In genomic region chr1:25031601-25031965, GRCh38 we compare ENCODE assay signal across 10 cellular contexts.
DNase-seq lines count a peak whose midpoint lies in the region; ATAC-seq and TF ChIP-seq lines count a peak whose summit lies in the region.
"Had no signal": no experiment of that assay in that cellular context is flagged by ENCODE, and none has a peak within 500 bp of the region (broad histone marks: within the 10 kb centered on the region; RNA-seq: fewer than 3 reads in every experiment).

No MANE protein-coding gene starts in this region.

- peaks cover 8% of the 10 kb centered on the region for H3K4me1 ChIP-seq in foreskin keratinocyte
- peaks cover 7% of the 10 kb centered on the region for H3K4me1 ChIP-seq in mesendoderm (ENCODE audit: control insufficient read depth, low read depth, low read length)

- whole genome bisulfite sequencing in mesendoderm (ENCODE audit: extremely low coverage, insufficient coverage, low lambda C conversion rate), result no CpG with 5 or more reads among the region's 8 CpGs

- H2BK5ac ChIP-seq in mesendoderm (ENCODE audit: low read length), result no peak overlapping the region

- ATAC-seq in HG02610 (IDR thresholded peaks at IDR 0.05; ENCODE audit: unreplicated experiment) (peak; percentile 24), foreskin keratinocyte (no peak)
- peak; percentile 49 to 52 for ATAC-seq in activated CD4-positive, CD25-positive, alpha-beta regulatory T cell treated with anti-CD3 and anti-CD28 coated beads, Interleukin-2, amount 50 U/mL, for 24 hours

- H2BK15ac ChIP-seq in mesendoderm (replicated peaks; ENCODE audit: low read depth), result no peak overlapping the region

- no peak overlapping the region for H4K8ac ChIP-seq in mesendoderm (ENCODE audit: low read depth, low read length)

- no peaks in the 10 kb centered on the region for H3K79me1 ChIP-seq in mesendoderm (ENCODE audit: low read length)

- no peaks in the 10 kb centered on the region for H3K9me3 ChIP-seq in WERI-Rb-1 (ENCODE audit: severe bottlenecking)
- H3K9me3 ChIP-seq: left lung had no signal

- H4K5ac ChIP-seq in mesendoderm (ENCODE audit: low read length), result no peak overlapping the region

- no peak overlapping the region for H3K18ac ChIP-seq in mesendoderm (ENCODE audit: low read length)

- no peak overlapping the region for H2BK120ac ChIP-seq in mesendoderm (ENCODE audit: low read depth, low read length)

- H3K27me3 ChIP-seq in foreskin keratinocyte (peaks cover 15% of the 10 kb centered on the region), WERI-Rb-1 (ENCODE audit: insufficient read depth, low read depth, severe bottlenecking) (no peaks in the 10 kb centered on the region), mesendoderm (ENCODE audit: insufficient read depth, low read length, poor library complexity) (no peaks in the 10 kb centered on the region)

- no peak overlapping the region for H2AK5ac ChIP-seq in mesendoderm (ENCODE audit: low read length)

- H3K27ac ChIP-seq in foreskin keratinocyte, result peak overlapping the region; percentile 94
- H3K27ac ChIP-seq in WERI-Rb-1, result no peak overlapping the region
- no peak overlapping the region for H3K27ac ChIP-seq in mesendoderm (ENCODE audit: low read depth, low read length)
- H3K27ac ChIP-seq: left lung had no signal

- no peak overlapping the region for H3K9ac ChIP-seq in mesendoderm (ENCODE audit: low read length)

- no peak for TF ChIP-seq CTCF in GM10266 (IDR thresholded peaks at IDR 0.05; ENCODE audit: control insufficient read depth, insufficient read depth, low read depth, missing control alignments)
- no peak for TF ChIP-seq CTCF in foreskin keratinocyte (conservative IDR thresholded peaks at IDR 0.05)
- no peak for TF ChIP-seq CTCF in WERI-Rb-1 (IDR thresholded peaks at IDR 0.05; ENCODE audit: low read depth, low read length)

- H3K56ac ChIP-seq in mesendoderm (ENCODE audit: low read length), result no peak overlapping the region

- H3K36me3 ChIP-seq in WERI-Rb-1 (no peaks in the 10 kb centered on the region), mesendoderm (ENCODE audit: control insufficient read depth, insufficient read depth, low read length) (no peaks in the 10 kb centered on the region)
- H3K36me3 ChIP-seq: left lung had no signal

- DNase-seq in GM10266 (ENCODE audit: extremely low spot score) (peak; percentile 57), foreskin keratinocyte (no peak), WERI-Rb-1 (no peak), GOT3 (lab: John Stamatoyannopoulos, UW) (no peak), cerebellar cortex (ENCODE audit: low spot score) (no peak), mesendoderm (no peak)
- DNase-seq: GF-D8 had no signal

- no peak overlapping the region for H3K23ac ChIP-seq in mesendoderm (ENCODE audit: low read length)

- H3K79me2 ChIP-seq in mesendoderm (ENCODE audit: control insufficient read depth, insufficient read depth, low read length), result no peaks in the 10 kb centered on the region

- no peak overlapping the region for H3K4me2 ChIP-seq in mesendoderm (ENCODE audit: low read length)

- H3K4ac ChIP-seq in mesendoderm (ENCODE audit: low read depth, low read length), result no peak overlapping the region

- H3K4me3 ChIP-seq in WERI-Rb-1 (ENCODE audit: low read depth, low read length) (no peak overlapping the region), mesendoderm (ENCODE audit: low read length) (no peak overlapping the region)
- H3K4me3 ChIP-seq: left lung had no signal
